17 cellular contexts compared by ENCODE assay signal in genomic region chr2:99424391-99424790, GRCh38.
DNase-seq lines count a peak whose midpoint lies in the region; ATAC-seq and TF ChIP-seq lines count a peak whose summit lies in the region.
"Had no signal": no experiment of that assay in that cellular context is flagged by ENCODE, and none has a peak within 500 bp of the region (broad histone marks: within the 10 kb centered on the region; RNA-seq: fewer than 3 reads in every experiment).

No MANE protein-coding gene starts in this region.

- peaks cover 29% of the 10 kb centered on the region for H3K4me1 ChIP-seq in cardiac muscle cell (ENCODE audit: low read depth)
- H3K4me1 ChIP-seq in PC-3 (ENCODE audit: insufficient read depth, low read length), result peaks cover 12% of the 10 kb centered on the region
- H3K4me1 ChIP-seq in esophagus muscularis mucosa, result peaks cover 4 to 59% (median 46%) of the 10 kb centered on the region in 4 donors

- no peak overlapping the region for H3K4me2 ChIP-seq in PC-3 (ENCODE audit: low read length)

- H3K9me2 ChIP-seq in PC-3 (replicated peaks; ENCODE audit: low read length), result no peaks in the 10 kb centered on the region

- no peak for TF ChIP-seq EP300 in esophagus muscularis mucosa (IDR thresholded peaks at IDR 0.05)

- no peak overlapping the region for H2AFZ ChIP-seq in PC-3 (ENCODE audit: low read length)

- no peaks in the 10 kb centered on the region for H3K9me3 ChIP-seq in cardiac muscle cell (ENCODE audit: low read depth)
- no peaks in the 10 kb centered on the region for H3K9me3 ChIP-seq in PC-3 (ENCODE audit: low read length)
- no peaks in the 10 kb centered on the region for H3K9me3 ChIP-seq in esophagus muscularis mucosa

- H3K27me3 ChIP-seq in cardiac muscle cell (no peaks in the 10 kb centered on the region), PC-3 (ENCODE audit: low read length) (no peaks in the 10 kb centered on the region), esophagus muscularis mucosa (no peaks in the 10 kb centered on the region)

- ATAC-seq in Right ventricle myocardium superior (ENCODE audit: poor library complexity), result no peak
- no peak for ATAC-seq in PC-3
- ATAC-seq: GM12878, HCT116 had no signal

- BruUV-seq in PC-3 (replicated peaks; lab: Mats Ljungman, UMichigan), result no TSS peak

- intact Hi-C loops in Right ventricle myocardium superior (cut with DNase I), result no loop called here
- intact Hi-C loops in PC-3 (cut with micrococcal nuclease), result no loop called here
- intact Hi-C loops in esophagus muscularis mucosa (cut with DNase I), result no loop called here

- DNase-seq in cardiac muscle cell (ENCODE audit: low read depth in 1 of 2, low spot score in 1 of 2) (no peak), Right ventricle myocardium superior (no peak), PC-3 (no peak), esophagus muscularis mucosa (ENCODE audit: extremely low spot score) (no peak), SIG-M5 treated with dmso at 0.1 percent for 504 hours (lab: John Stamatoyannopoulos, UW; ENCODE audit: unreplicated experiment) (no peak), amniotic stem cell (lab: John Stamatoyannopoulos, UW) (no peak), HEK293T (ENCODE audit: extremely low spot score) (no peak), NCI-H510A treated with DMSO at 0.1 percent for 48 hours (lab: John Stamatoyannopoulos, UW) (no peak)
- DNase-seq: GOT3, NCI-H1694, NCI-H2081, NCI-H2171, NCI-H345, NCI-H526 had no signal

- H3F3A ChIP-seq in PC-3 (ENCODE audit: low read length, unreplicated experiment), result no peaks in the 10 kb centered on the region

- TF ChIP-seq POLR2A in esophagus muscularis mucosa (IDR thresholded peaks at IDR 0.05; ENCODE audit: low read depth), result no peak

- TF ChIP-seq CTCF in cardiac muscle cell (IDR thresholded peaks at IDR 0.05; ENCODE audit: low read depth, low read length) (no peak), PC-3 (conservative IDR thresholded peaks at IDR 0.05; ENCODE audit: low read depth, low read length) (no peak), esophagus muscularis mucosa (IDR thresholded peaks at IDR 0.05) (no peak)

- H3K27ac ChIP-seq in cardiac muscle cell (peak overlapping the region; percentile 73), PC-3 (ENCODE audit: low read length) (0 out of 2 replicates have a peak overlapping the region, but pooled peaks have one; percentile 7), esophagus muscularis mucosa (replicated peaks in 1 of 4) (peak overlapping the region in 3 of 4 donors; percentile 25 to 26 (median 25))
- H3K27ac ChIP-seq: C4-2B had no signal

- POLR2A ChIA-PET in PC-3 (lab: Charles Lee; ENCODE audit: unreplicated experiment) (no interaction called here), HEK293T (lab: Yijun Ruan, JAX) (no interaction called here)

- H4K20me1 ChIP-seq in PC-3 (ENCODE audit: low read length), result no peaks in the 10 kb centered on the region

- no peaks in the 10 kb centered on the region for H3K79me2 ChIP-seq in PC-3 (ENCODE audit: low read length)

- no peak overlapping the region for H3K4me3 ChIP-seq in cardiac muscle cell
- no peak overlapping the region for H3K4me3 ChIP-seq in PC-3 (ENCODE audit: low read length)
- no peak overlapping the region for H3K4me3 ChIP-seq in esophagus muscularis mucosa
- H3K4me3 ChIP-seq: GM12878 had no signal

- H3K36me3 ChIP-seq in cardiac muscle cell (peaks cover 45% of the 10 kb centered on the region), PC-3 (ENCODE audit: low read depth, low read length) (peaks cover 31% of the 10 kb centered on the region), esophagus muscularis mucosa (peaks cover 4 to 73% (median 47%) of the 10 kb centered on the region in 4 donors)

- CTCF ChIA-PET in PC-3 (lab: Charles Lee), result no interaction called here
- CTCF ChIA-PET in HEK293T (lab: Yijun Ruan, JAX), result interaction anchor here (0.6 kb wide), 1 partner anchor 836 kb away, joined by 3 read pairs; no protein-coding TSS in a partner anchor

- H3K9ac ChIP-seq in PC-3 (ENCODE audit: low read length), result no peak overlapping the region

TF ChIP-seq in HEK293T, 16 proteins besides CTCF, POLR2A, EP300 and RAD21:
- no peak for TF ChIP-seq HDGF (IDR thresholded peaks at IDR 0.05; ENCODE audit: borderline replicate concordance)
- no peak for TF ChIP-seq ARNT (IDR thresholded peaks at IDR 0.05)
- no peak for TF ChIP-seq ZNF384 (IDR thresholded peaks at IDR 0.05)
- TF ChIP-seq PKNOX1 (IDR thresholded peaks at IDR 0.05), result no peak
- TF ChIP-seq SP1 (IDR thresholded peaks at IDR 0.05), result no peak
- no peak for TF ChIP-seq LEF1 (IDR thresholded peaks at IDR 0.05; ENCODE audit: borderline replicate concordance)

Comparison
In these comparisons a context has a peak if more than half of its experiments do, and no peak if none do; other contexts are left out.
1. H3K27ac ChIP-seq: peak in every context shown above with its lines; median percentile 73 in cardiac muscle cell; 25 in esophagus muscularis mucosa; 7 in PC-3.